ENCODE assay signal across 26 cellular contexts in the genomic region with DNA sequence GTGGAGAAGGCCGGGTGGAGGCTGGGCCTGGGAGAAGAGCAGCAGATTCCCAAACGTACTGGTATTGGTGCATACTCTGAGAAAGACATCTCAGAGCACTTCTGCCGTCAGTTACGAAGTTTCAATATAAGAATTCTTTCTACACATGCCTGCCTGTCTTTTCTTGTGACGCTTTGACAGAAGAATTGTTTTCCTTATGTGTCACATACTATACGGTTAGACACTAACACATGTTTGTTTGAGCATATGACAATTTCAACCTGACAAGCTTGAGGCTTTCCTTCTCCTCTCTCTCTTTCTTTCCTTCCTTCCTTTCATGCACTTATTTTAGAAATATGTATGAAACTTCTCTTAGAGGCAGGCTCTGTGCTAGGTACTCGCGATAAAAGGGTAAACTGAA.
"Had no signal": no experiment of that assay in that cellular context is flagged by ENCODE, and none has a peak within 500 bp of the region (broad histone marks: within the 10 kb centered on the region; RNA-seq: fewer than 3 reads in every experiment).

No MANE protein-coding gene starts in this region.

- DNase-seq: stimulated activated CD4-positive, alpha-beta T cell treated with anti-CD3 and anti-CD28 coated beads, Interleukin-2, amount 100 ng/mL, for 48 hours; stimulated activated CD4-positive, alpha-beta T cell treated with anti-CD3 and anti-CD28 coated beads, Interleukin-4, amount 100 ng/mL, for 1 hour; stimulated activated CD4-positive, alpha-beta T cell treated with anti-CD3 and anti-CD28 coated beads, Interleukin-4, amount 100 ng/mL, for 24 hours; stimulated activated CD4-positive, alpha-beta T cell treated with anti-CD3 and anti-CD28 coated beads, Interleukin-4, amount 100 ng/mL, for 4 hours; stimulated activated CD8-positive, alpha-beta memory T cell treated with anti-CD3 and anti-CD28 coated beads, Interleukin-4, amount 100 ng/mL, for 48 hours; stimulated activated naive B cell treated with anti-CD40 and anti-IgM and Interleukin-4, amounts not matched to agents 10 μg/mL and 1 μg/mL and 100 μg/mL, for 72 hours; stimulated activated naive CD4-positive, alpha-beta T cell; stimulated activated naive CD4-positive, alpha-beta T cell treated with Interleukin-2 at 50 U/mL for 16 hours; stimulated activated naive CD8-positive, alpha-beta T cell treated with anti-CD3 and anti-CD28 coated beads, Interleukin-15, amount 100 ng/mL, for 72 hours; stimulated activated naive CD8-positive, alpha-beta T cell treated with anti-CD3 and anti-CD28 coated beads, Interleukin-15, Interleukin-2, amounts not matched to agents 100 U/mL and 50 U/mL, for 24 hours; stomach; substantia nigra; testis; thyroid gland; tibial artery; transverse colon; trophoblast cell; upper lobe of left lung; upper lobe of right lung had no signal

- H3K9me3 ChIP-seq: stomach, suprapubic skin, testis, thoracic aorta, thyroid gland, tibial artery, tibial nerve, transverse colon, upper lobe of left lung, upper lobe of right lung, vagina had no signal

- H3K27me3 ChIP-seq: stomach, suprapubic skin, testis, thyroid gland, tibial artery, tibial nerve, transverse colon, upper lobe of left lung, upper lobe of right lung, vagina had no signal

- FAIRE-seq: urothelium cell line had no signal

- H3K27ac ChIP-seq: stomach, suprapubic skin, testis, thoracic aorta, thyroid gland, tibial artery, tibial nerve, transverse colon, upper lobe of left lung, upper lobe of right lung, vagina had no signal

- ATAC-seq: stimulated activated effector memory CD8-positive, alpha-beta T cell treated with anti-CD3 and anti-CD28 coated beads, Interleukin-12 subunit alpha, Interleukin-12 subunit beta, amount 100 ng/mL, for 72 hours; stimulated activated memory B cell treated with anti-CD40 and anti-IgM and Interleukin-4, amounts not matched to agents 10 μg/mL and 1 μg/mL and 100 μg/mL, for 72 hours; stimulated activated naive B cell treated with anti-CD40 and anti-IgM and Interleukin-4, amounts not matched to agents 10 μg/mL and 1 μg/mL and 100 μg/mL, for 72 hours; stimulated activated naive CD8-positive, alpha-beta T cell treated with anti-CD3 and anti-CD28 coated beads, Interleukin-15, amount 100 ng/mL, for 72 hours; stimulated activated naive CD8-positive, alpha-beta T cell treated with anti-CD3 and anti-CD28 coated beads, Interleukin-15, Interleukin-2, amounts not matched to agents 100 U/mL and 50 U/mL, for 24 hours; upper lobe of right lung had no signal

- H3K36me3 ChIP-seq: stomach, suprapubic skin, thoracic aorta, thyroid gland, tibial artery, tibial nerve, transverse colon, upper lobe of left lung, upper lobe of right lung, vagina had no signal

- H3K4me3 ChIP-seq: stomach, suprapubic skin, testis, thoracic aorta, thyroid gland, tibial artery, tibial nerve, transverse colon, upper lobe of left lung, upper lobe of right lung, vagina had no signal

- H3K4me1 ChIP-seq: stomach, testis, thyroid gland, tibial artery, tibial nerve, transverse colon, upper lobe of left lung, upper lobe of right lung, vagina had no signal
